8 cellular contexts compared by ENCODE assay signal in genomic region chr17:2710075-2710803, GRCh38. TPM values are rescaled to one million over a fixed set of nuclear protein-coding genes. Genes with fewer than 3 reads are reported as not detected.
A peak's percentile ranks its signal among the peaks of the same experiment; 100 is the strongest.
DNase-seq lines count a peak whose midpoint lies in the region; ATAC-seq, FAIRE-seq and TF ChIP-seq lines count a peak whose summit lies in the region.

No MANE protein-coding gene starts in this region.

- H3K36me3 ChIP-seq in right atrium auricular region, result no peaks in the 10 kb centered on the region
- no peaks in the 10 kb centered on the region for H3K36me3 ChIP-seq in astrocyte (ENCODE audit: insufficient read depth, low read length)
- no peaks in the 10 kb centered on the region for H3K36me3 ChIP-seq in lower lobe of right lung
- no peaks in the 10 kb centered on the region for H3K36me3 ChIP-seq in vagina

- peaks cover 2% of the 10 kb centered on the region for H3K36me3 Mint-ChIP-seq in astrocyte (ENCODE audit: low read depth, unreplicated experiment)

- DNase-seq in right atrium auricular region (ENCODE audit: low spot score) (no peak), cardiac septum (ENCODE audit: low spot score) (no peak), astrocyte (ENCODE audit: low read depth) (no peak), lower lobe of right lung (no peak), vagina (ENCODE audit: extremely low spot score in 2 of 2) (no peak), NCI-H187 treated with DMSO at 0.1 percent for 48 hours (lab: John Stamatoyannopoulos, UW) (no peak), dermis blood vessel endothelial cell (no peak)

- H3K9me3 Mint-ChIP-seq in astrocyte (ENCODE audit: unreplicated experiment), result no peaks in the 10 kb centered on the region

- peaks cover 65% of the 10 kb centered on the region for H3K79me2 ChIP-seq in astrocyte (ENCODE audit: insufficient read depth, low read length)

- peaks cover 58% of the 10 kb centered on the region for H4K20me1 ChIP-seq in astrocyte (ENCODE audit: insufficient read depth, low read length)

- no peak for ATAC-seq in lower lobe of right lung
- no peak for ATAC-seq in HG02678 (IDR thresholded peaks at IDR 0.05; ENCODE audit: unreplicated experiment)

- no peak overlapping the region for H2AFZ ChIP-seq in astrocyte (ENCODE audit: low read depth, low read length)

- H3K4me2 ChIP-seq in astrocyte (ENCODE audit: low read length), result peak overlapping the region; percentile 90

- peak overlapping the region; percentile 92 for H3K4me3 Mint-ChIP-seq in astrocyte (ENCODE audit: unreplicated experiment)

- no peak for TF ChIP-seq POLR2A in vagina (IDR thresholded peaks at IDR 0.05)

- intact Hi-C loops in cardiac septum (cut with DNase I) (loop anchor here (2.0 kb wide), 1 partner anchor 309 kb away; the partner anchor contains the start of gene MNT), lower lobe of right lung (cut with DNase I) (no loop called here), vagina (cut with DNase I) (no loop called here)

- H3K4me3 ChIP-seq in right atrium auricular region (peak overlapping the region; percentile 91 to 93), astrocyte (ENCODE audit: insufficient read depth, low read depth, low read length) (peak overlapping the region; percentile 68), lower lobe of right lung (peak overlapping the region; percentile 92), vagina (peak overlapping the region; percentile 77 to 93)

- TF ChIP-seq CTCF in right atrium auricular region (IDR thresholded peaks at IDR 0.05), result no peak
- no peak for TF ChIP-seq CTCF in astrocyte (IDR thresholded peaks at IDR 0.05; ENCODE audit: insufficient read depth, low read depth, low read length)
- TF ChIP-seq CTCF in lower lobe of right lung (IDR thresholded peaks at IDR 0.05), result no peak
- no peak for TF ChIP-seq CTCF in vagina (IDR thresholded peaks at IDR 0.05)

- H3K4me1 ChIP-seq in right atrium auricular region (peaks cover 0 to 66% of the 10 kb centered on the region in 2 donors), astrocyte (ENCODE audit: insufficient read depth, low read length) (peaks cover 27% of the 10 kb centered on the region), lower lobe of right lung (peaks cover 53% of the 10 kb centered on the region), vagina (peaks cover 63% of the 10 kb centered on the region)

- peaks cover 22% of the 10 kb centered on the region for H3K4me1 Mint-ChIP-seq in astrocyte (ENCODE audit: low read depth, unreplicated experiment)

- FAIRE-seq in astrocyte (lab: Jason Lieb, UNC), result no peak

- no peaks in the 10 kb centered on the region for H3K27me3 ChIP-seq in right atrium auricular region
- H3K27me3 ChIP-seq in astrocyte (ENCODE audit: insufficient read depth, low read length), result no peaks in the 10 kb centered on the region
- no peaks in the 10 kb centered on the region for H3K27me3 ChIP-seq in lower lobe of right lung (ENCODE audit: low read depth)
- H3K27me3 ChIP-seq in vagina, result no peaks in the 10 kb centered on the region

- H3K27me3 Mint-ChIP-seq in astrocyte (ENCODE audit: low read depth, unreplicated experiment), result no peaks in the 10 kb centered on the region

- H3K9ac ChIP-seq in astrocyte (ENCODE audit: low read length), result peak overlapping the region; percentile 61

- peak overlapping the region; percentile 93 for H3K27ac Mint-ChIP-seq in astrocyte (ENCODE audit: unreplicated experiment)

- H3K9me3 ChIP-seq in right atrium auricular region, result no peaks in the 10 kb centered on the region
- no peaks in the 10 kb centered on the region for H3K9me3 ChIP-seq in astrocyte (ENCODE audit: insufficient read depth, low read depth, low read length)
- H3K9me3 ChIP-seq in lower lobe of right lung, result no peaks in the 10 kb centered on the region
- H3K9me3 ChIP-seq in vagina, result no peaks in the 10 kb centered on the region

- H3K27ac ChIP-seq in right atrium auricular region, result peak overlapping the region; percentile 90 to 92
- H3K27ac ChIP-seq in astrocyte (ENCODE audit: low read depth, low read length), result no peak overlapping the region
- H3K27ac ChIP-seq in lower lobe of right lung, result peak overlapping the region; percentile 86
- peak overlapping the region; percentile 80 for H3K27ac ChIP-seq in vagina

RNA-seq across cellular contexts. Expression of gene CLUH, which starts 1.3 kb away (rescaled TPM):
- total RNA-seq in right atrium auricular region (100 to 1,000 TPM in 1 of 2 donors, 10 to 100 TPM in 1; 94.4 to 126 TPM), cardiac septum (143 TPM), astrocyte (48.0 and 53.6 TPM in 2 replicates), lower lobe of right lung (48.8 TPM), vagina (52.3 TPM), dermis blood vessel endothelial cell (37.4 and 75.6 TPM in 2 replicates)

RNA-seq across cellular contexts. Expression of gene CCDC92B, which starts 39.2 kb away (rescaled TPM):
- not detected for total RNA-seq in right atrium auricular region
- total RNA-seq in cardiac septum, result 0.13 TPM
- total RNA-seq in astrocyte, result 0.29 and 0.36 TPM in 2 replicates
- total RNA-seq in lower lobe of right lung, result 0.12 TPM
- total RNA-seq in vagina, result 0.25 TPM
- total RNA-seq in dermis blood vessel endothelial cell, result 0.05 TPM in 1 of 2 replicates, not detected in the other
